ENCODE assay signal across 8 cellular contexts in genomic region chr3:124688580-124689454, GRCh38. TPM values are rescaled to one million over a fixed set of nuclear protein-coding genes. Genes with fewer than 3 reads are reported as not detected.
A peak's percentile ranks its signal among the peaks of the same experiment; 100 is the strongest.
DNase-seq lines count a peak whose midpoint lies in the region; ATAC-seq, FAIRE-seq and TF ChIP-seq lines count a peak whose summit lies in the region.

No MANE protein-coding gene starts in this region.

- no peak overlapping the region for H3K27ac Mint-ChIP-seq in astrocyte (ENCODE audit: unreplicated experiment)

- H3K4me3 ChIP-seq in astrocyte (ENCODE audit: insufficient read depth, low read depth, low read length) = no peak overlapping the region
- no peak overlapping the region for H3K4me3 ChIP-seq in skeletal muscle satellite cell (ENCODE audit: low read length)

- DNase-seq in ACHN (peak; percentile 70), NCI-H146 (lab: John Stamatoyannopoulos, UW) (peak; percentile 77), T1000 (lab: John Stamatoyannopoulos, UW) (peak; percentile 68), astrocyte (ENCODE audit: low read depth) (peak; percentile 41), hippocampal formation (lab: John Stamatoyannopoulos, UW) (peak; percentile 33 to 39)

- no peak overlapping the region for H3K4me2 ChIP-seq in astrocyte (ENCODE audit: low read length)
- H3K4me2 ChIP-seq in skeletal muscle satellite cell (ENCODE audit: low read length) = peak overlapping the region; percentile 30

- H3K27me3 ChIP-seq in astrocyte (ENCODE audit: insufficient read depth, low read length) (no peaks in the 10 kb centered on the region), skeletal muscle satellite cell (ENCODE audit: control insufficient read depth, insufficient read depth, low read length) (no peaks in the 10 kb centered on the region)

- peaks cover 1% of the 10 kb centered on the region for H3K27me3 Mint-ChIP-seq in astrocyte (ENCODE audit: low read depth, unreplicated experiment)

- no peaks in the 10 kb centered on the region for H4K20me1 ChIP-seq in astrocyte (ENCODE audit: insufficient read depth, low read length)

- H3K79me2 ChIP-seq in astrocyte (ENCODE audit: insufficient read depth, low read length) = no peaks in the 10 kb centered on the region

- in situ Hi-C loops in ACHN (cut with HindIII; ENCODE audit: low pct_ligation_motif_present, low pct_unique_long_range_greater_than_20kb, low sequenced_read_pairs) = no loop called here

- no peaks in the 10 kb centered on the region for H3K9me3 Mint-ChIP-seq in astrocyte (ENCODE audit: unreplicated experiment)

- FAIRE-seq in astrocyte (lab: Jason Lieb, UNC) = no peak

- no peaks in the 10 kb centered on the region for H3K9me3 ChIP-seq in astrocyte (ENCODE audit: insufficient read depth, low read depth, low read length)
- no peaks in the 10 kb centered on the region for H3K9me3 ChIP-seq in skeletal muscle satellite cell (replicated peaks; ENCODE audit: low read length)

- H3K4me1 Mint-ChIP-seq in astrocyte (ENCODE audit: low read depth, unreplicated experiment) = peaks cover 7% of the 10 kb centered on the region

- H3K27ac ChIP-seq in astrocyte (ENCODE audit: low read depth, low read length) = no peak overlapping the region

- no peaks in the 10 kb centered on the region for H3K36me3 Mint-ChIP-seq in astrocyte (ENCODE audit: low read depth, unreplicated experiment)

- no peaks in the 10 kb centered on the region for H3K4me1 ChIP-seq in astrocyte (ENCODE audit: insufficient read depth, low read length)
- H3K4me1 ChIP-seq in skeletal muscle satellite cell (ENCODE audit: control insufficient read depth, insufficient read depth, low read length) = peaks cover 12% of the 10 kb centered on the region

- no peak overlapping the region for H3K9ac ChIP-seq in astrocyte (ENCODE audit: low read length)
- no peak overlapping the region for H3K9ac ChIP-seq in skeletal muscle satellite cell (ENCODE audit: low read depth, low read length)

- no peaks in the 10 kb centered on the region for H3K36me3 ChIP-seq in astrocyte (ENCODE audit: insufficient read depth, low read length)
- H3K36me3 ChIP-seq in skeletal muscle satellite cell (ENCODE audit: insufficient read depth, low read length) = no peaks in the 10 kb centered on the region

- ATAC-seq in GM18907 (IDR thresholded peaks at IDR 0.05; ENCODE audit: unreplicated experiment) = peak; percentile 60
- ATAC-seq in HG02884 (IDR thresholded peaks at IDR 0.05; ENCODE audit: unreplicated experiment) = no peak

- no peak overlapping the region for H3K4me3 Mint-ChIP-seq in astrocyte (ENCODE audit: unreplicated experiment)

- TF ChIP-seq CTCF in astrocyte (IDR thresholded peaks at IDR 0.05; ENCODE audit: insufficient read depth, low read depth, low read length) = peak; percentile 93

- no peak overlapping the region for H2AFZ ChIP-seq in astrocyte (ENCODE audit: low read depth, low read length)

RNA-seq across cellular contexts. Expression of gene UMPS, which starts 41.4 kb away (rescaled TPM):
- 25.4 and 38.3 TPM in 2 replicates for total RNA-seq in astrocyte
- total RNA-seq in skeletal muscle satellite cell (2012; rRNA removed) = 25.1 and 36.2 TPM in 2 replicates
